Comparison of ENCODE assay signal across 18 cellular contexts in genomic region chr9:3768698-3769458, GRCh38.
DNase-seq lines count a peak whose midpoint lies in the region; ATAC-seq, FAIRE-seq and TF ChIP-seq lines count a peak whose summit lies in the region.
"Had no signal": no experiment of that assay in that cellular context is flagged by ENCODE, and none has a peak within 500 bp of the region (broad histone marks: within the 10 kb centered on the region; RNA-seq: fewer than 3 reads in every experiment).

No MANE protein-coding gene starts in this region.

- no peak overlapping the region for H2AK5ac ChIP-seq in H1 (ENCODE audit: low read depth, low read length)

- CTCF ChIA-PET in HepG2 (lab: Yijun Ruan, JAX; ENCODE audit: low intra/inter-chr PET ratio, low total read pairs) (no interaction called here), H1 (lab: Charles Lee; ENCODE audit: partially characterized antibody) (interaction anchor here (1.0 to 1.4 kb wide), 2 partner anchors 9 to 304 kb away, joined by 3 read pairs; no protein-coding TSS in a partner anchor), RWPE1 (lab: Yijun Ruan, JAX) (no interaction called here)

- DNase-seq in HepG2 (ENCODE audit: low spot score) (no peak), H1 (ENCODE audit: low read depth in 1 of 2, low spot score in 2 of 2) (no peak), mucosa of descending colon (peak in 1 of 3 donors; percentile 3), dermis blood vessel endothelial cell (no peak), Peyer's patch (no peak), OCI-M2 (lab: John Stamatoyannopoulos, UW; ENCODE audit: unreplicated experiment) (no peak), RWPE1 (ENCODE audit: low spot score) (no peak)
- DNase-seq: activated CD4-positive, alpha-beta T cell treated with anti-CD3 and anti-CD28 coated beads, Interleukin-2, amount 10 ng/mL, durations not matched to agents 7 days and 5 days; activated T-cell treated with anti-CD3 and anti-CD28 coated beads, Interleukin-2, amount 50 U/mL, for 72 hours; amygdala; Calu3; H7; NCI-H345 had no signal

- no peak overlapping the region for H3K9ac ChIP-seq in liver (ENCODE audit: low read depth in 1 of 2, low read length in 2 of 2)
- H3K9ac ChIP-seq in HepG2 (ENCODE audit: insufficient read depth, low read depth, low read length) = no peak overlapping the region
- no peak overlapping the region for H3K9ac ChIP-seq in H1 (replicated peaks in 1 of 4; ENCODE audit: extremely low read depth in 1 of 4, low read depth in 3 of 4, low read length in 3 of 4)

- no peak overlapping the region for H3K4ac ChIP-seq in H1 (replicated peaks; ENCODE audit: insufficient read length, low read depth, low read length)

- no peak for TF ChIP-seq POLR2A in HepG2 (IDR thresholded peaks at IDR 0.05; ENCODE audit: insufficient read depth in 1 of 2, low read depth in 2 of 2, low read length in 2 of 2)
- TF ChIP-seq POLR2A in H1 (IDR thresholded peaks at IDR 0.05; ENCODE audit: control extremely low read depth in 1 of 2, low read depth in 2 of 2, low read length in 2 of 2) = no peak
- no peak for TF ChIP-seq POLR2A in Peyer's patch (IDR thresholded peaks at IDR 0.05)

- TF ChIP-seq EP300 in HepG2 (IDR thresholded peaks at IDR 0.05; ENCODE audit: low read depth in 2 of 2, low read length in 2 of 2) (no peak), HepG2 (CRISPR knock-in tag; IDR thresholded peaks at IDR 0.05; ENCODE audit: borderline replicate concordance) (no peak), H1 (IDR thresholded peaks at IDR 0.05; ENCODE audit: borderline replicate concordance in 1 of 2, low read depth in 2 of 2, low read length in 2 of 2) (no peak)

- no peak overlapping the region for H2BK20ac ChIP-seq in H1 (ENCODE audit: low read length)

- H3K4me2 ChIP-seq in HepG2 (ENCODE audit: low read depth, low read length) (no peak overlapping the region), H1 (ENCODE audit: insufficient read depth in 1 of 2, low read depth in 2 of 2, low read length in 2 of 2) (no peak overlapping the region)

- in situ Hi-C loops in HepG2 (cut with HindIII; ENCODE audit: extremely low pct_ligation_motif_present, low pct_unique_long_range_greater_than_20kb) = no loop called here

- intact Hi-C loops in HepG2 (cut with micrococcal nuclease; ENCODE audit: unreplicated experiment) = no loop called here
- intact Hi-C loops in mucosa of descending colon (cut with DNase I, micrococcal nuclease) = no loop called here

- TF ChIP-seq RAD21 in liver (IDR thresholded peaks at IDR 0.05) (no peak), HepG2 (CRISPR knock-in tag; IDR thresholded peaks at IDR 0.05) (no peak), H1 (IDR thresholded peaks at IDR 0.05 in 1 of 2, conservative IDR thresholded peaks at IDR 0.05 in 1 of 2; ENCODE audit: low read depth in 2 of 2, low read length in 2 of 2) (no peak)

- no peak overlapping the region for H4K8ac ChIP-seq in H1 (ENCODE audit: extremely low read depth, insufficient read depth, low read length)

- no peak overlapping the region for H2BK15ac ChIP-seq in H1 (ENCODE audit: low read length)

- no peaks in the 10 kb centered on the region for H3K23me2 ChIP-seq in H1 (ENCODE audit: low read depth, low read length)

- ATAC-seq in HepG2 = no peak
- peak; percentile 38 for ATAC-seq in mucosa of descending colon

- no peak overlapping the region for H3K18ac ChIP-seq in H1 (ENCODE audit: extremely low read depth, low read length)

- no peaks in the 10 kb centered on the region for H4K20me1 ChIP-seq in HepG2 (ENCODE audit: insufficient read depth, low read length)
- no peaks in the 10 kb centered on the region for H4K20me1 ChIP-seq in H1 (replicated peaks in 1 of 2; ENCODE audit: control insufficient read depth in 1 of 2, insufficient read depth in 2 of 2, low read length in 2 of 2)

- H3K9me3 ChIP-seq in liver (ENCODE audit: control insufficient read depth in 4 of 4, low read length in 3 of 4) (no peaks in the 10 kb centered on the region), HepG2 (ENCODE audit: low read length) (no peaks in the 10 kb centered on the region), H1 (ENCODE audit: insufficient read depth in 2 of 2, low read depth in 1 of 2, low read length in 1 of 2) (no peaks in the 10 kb centered on the region), mucosa of descending colon (no peaks in the 10 kb centered on the region), Peyer's patch (no peaks in the 10 kb centered on the region)
- H3K9me3 ChIP-seq: suprapubic skin had no signal

- H3K79me2 ChIP-seq in HepG2 (ENCODE audit: insufficient read depth, low read length) = no peaks in the 10 kb centered on the region
- H3K79me2 ChIP-seq in H1 (ENCODE audit: control insufficient read depth in 1 of 2, insufficient read depth in 2 of 2, low read length in 2 of 2) = no peaks in the 10 kb centered on the region

- TF ChIP-seq CTCF in liver (IDR thresholded peaks at IDR 0.05; ENCODE audit: low read depth, low read length, missing input control) (no peak), HepG2 (CRISPR knock-in tag; IDR thresholded peaks at IDR 0.05) (no peak), H1 (IDR thresholded peaks at IDR 0.05; ENCODE audit: control extremely low read depth in 1 of 3, insufficient read depth in 1 of 3, low read depth in 1 of 3, low read length in 3 of 3) (no peak), mucosa of descending colon (IDR thresholded peaks at IDR 0.05) (no peak), Peyer's patch (IDR thresholded peaks at IDR 0.05) (no peak), RWPE1 (conservative IDR thresholded peaks at IDR 0.05; ENCODE audit: low read depth) (no peak)

- no peak overlapping the region for H3K14ac ChIP-seq in H1 (ENCODE audit: insufficient read length)

- no peak overlapping the region for H4K5ac ChIP-seq in H1 (ENCODE audit: insufficient read length, low read depth, low read length)

- FAIRE-seq in HepG2 (lab: Jason Lieb, UNC) = no peak
- FAIRE-seq in H1 (lab: Jason Lieb, UNC) = no peak
- FAIRE-seq: A204.1 had no signal

- no peaks in the 10 kb centered on the region for H3K4me1 ChIP-seq in liver (ENCODE audit: control insufficient read depth in 4 of 4, insufficient read depth in 4 of 4, low read length in 3 of 4)
- H3K4me1 ChIP-seq in HepG2 (ENCODE audit: insufficient read depth, low read length) = no peaks in the 10 kb centered on the region
- H3K4me1 ChIP-seq in H1 (replicated peaks in 1 of 4; ENCODE audit: control insufficient read depth in 3 of 4, insufficient read depth in 4 of 4, low read length in 3 of 4) = no peaks in the 10 kb centered on the region
- no peaks in the 10 kb centered on the region for H3K4me1 ChIP-seq in mucosa of descending colon (ENCODE audit: low read depth)
- no peaks in the 10 kb centered on the region for H3K4me1 ChIP-seq in Peyer's patch
- H3K4me1 ChIP-seq: suprapubic skin had no signal

- H3K36me3 ChIP-seq in liver (ENCODE audit: control insufficient read depth in 4 of 4, insufficient read depth in 3 of 4, low read depth in 1 of 4, low read length in 3 of 4) (no peaks in the 10 kb centered on the region), HepG2 (replicated peaks in 1 of 2; ENCODE audit: control insufficient read depth in 1 of 2, insufficient read depth in 2 of 2, low read length in 2 of 2) (no peaks in the 10 kb centered on the region), H1 (ENCODE audit: control insufficient read depth in 2 of 4, insufficient read depth in 4 of 4, low read length in 3 of 4) (no peaks in the 10 kb centered on the region), mucosa of descending colon (ENCODE audit: low read depth) (no peaks in the 10 kb centered on the region), Peyer's patch (no peaks in the 10 kb centered on the region)
- H3K36me3 ChIP-seq: suprapubic skin had no signal

- no peak overlapping the region for H3K23ac ChIP-seq in H1 (ENCODE audit: insufficient read length)

- H3K4me3 ChIP-seq in liver (ENCODE audit: low read depth in 1 of 3, low read length in 3 of 3) (no peak overlapping the region), HepG2 (replicated peaks in 1 of 3; ENCODE audit: insufficient read depth in 1 of 3, low read depth in 2 of 3, low read length in 3 of 3) (no peak overlapping the region), H1 (ENCODE audit: extremely low read depth in 1 of 4, insufficient read depth in 2 of 4, low read depth in 3 of 4, low read length in 4 of 4) (no peak overlapping the region), mucosa of descending colon (no peak overlapping the region), Peyer's patch (no peak overlapping the region)
- H3K4me3 ChIP-seq: skin epidermis, suprapubic skin had no signal

- no peak overlapping the region for H2BK5ac ChIP-seq in H1 (ENCODE audit: low read depth, low read length)

- no peak overlapping the region for H2AFZ ChIP-seq in HepG2 (ENCODE audit: low read length)
- peak overlapping the region; percentile 43; the same call in 1 of the 2 replicates for H2AFZ ChIP-seq in H1 (ENCODE audit: low read length)

- H2BK12ac ChIP-seq in H1 (ENCODE audit: low read depth, low read length) = no peak overlapping the region

- 78% methylated on average over 6 of the region's 6 CpGs for WGBS in liver
- 29% methylated on average over 6 of the region's 6 CpGs for WGBS in HepG2 (ENCODE audit: low lambda C conversion rate)
- 92% methylated on average over 5 of the region's 6 CpGs; no CpG with 5 or more reads in 1 of the 2 experiments for WGBS in H1 (ENCODE audit: extremely low coverage in 1 of 2, insufficient coverage in 1 of 2, insufficient read length in 1 of 2, insufficient replicate concordance in 2 of 2, low coverage in 1 of 2, low lambda C conversion rate in 2 of 2, missing lambda C conversion rate in 1 of 2), 2 experiments

- H2BK120ac ChIP-seq in H1 (replicated peaks; ENCODE audit: low read depth, low read length) = no peak overlapping the region

- H3K56ac ChIP-seq in H1 (replicated peaks; ENCODE audit: insufficient read length, low read depth, low read length) = no peak overlapping the region

- H4K91ac ChIP-seq in H1 (replicated peaks; ENCODE audit: insufficient read length, low read length) = no peak overlapping the region

- H3K27ac ChIP-seq in liver (ENCODE audit: low read depth in 1 of 2, low read length in 2 of 2) (peak overlapping the region; percentile 20 to 33), HepG2 (ENCODE audit: extremely low read length, insufficient read depth, low read length) (no peak overlapping the region), H1 (ENCODE audit: low read depth, low read length) (no peak overlapping the region), Peyer's patch (no peak overlapping the region), RWPE1 (no peak overlapping the region)
- H3K27ac ChIP-seq: HL-60, suprapubic skin had no signal

- BruUV-seq in HepG2 (replicated peaks; lab: Mats Ljungman, UMichigan) = no TSS peak

- peaks cover 0 to 3% (median 0%) of the 10 kb centered on the region in 4 donors for H3K27me3 ChIP-seq in liver (ENCODE audit: control insufficient read depth in 4 of 4, insufficient read depth in 4 of 4, low read length in 3 of 4)
- no peaks in the 10 kb centered on the region for H3K27me3 ChIP-seq in HepG2 (ENCODE audit: control insufficient read depth in 1 of 2, insufficient read depth in 2 of 2, low read length in 2 of 2)
- H3K27me3 ChIP-seq in H1 (replicated peaks in 1 of 4; ENCODE audit: control insufficient read depth in 3 of 4, extremely low read depth in 1 of 4, insufficient read depth in 3 of 4, low read length in 3 of 4) = no peaks in the 10 kb centered on the region
- H3K27me3 ChIP-seq in Peyer's patch = no peaks in the 10 kb centered on the region
- H3K27me3 ChIP-seq: suprapubic skin had no signal

- POLR2A ChIA-PET in HepG2 (lab: Yijun Ruan, JAX) (no interaction called here), H1 (lab: Charles Lee; ENCODE audit: partially characterized antibody) (interaction anchor here (1.4 kb wide), 1 partner anchor 13 kb away, joined by 3 read pairs; no protein-coding TSS in a partner anchor), RWPE1 (lab: Yijun Ruan, JAX; ENCODE audit: low non-redundant PET) (no interaction called here)

- no peaks in the 10 kb centered on the region for H3K79me1 ChIP-seq in H1 (ENCODE audit: low read depth, low read length)

Comparison
In these comparisons a context has a peak if more than half of its experiments do, and no peak if none do; other contexts are left out.
1. H3K27ac ChIP-seq: peak in liver (2 of 2); none in HepG2 (single experiment), H1 (single experiment), Peyer's patch (0 of 4) and RWPE1 (single experiment).